34 cellular contexts compared by ENCODE assay signal in genomic region chr6:58290177-58290576, GRCh38.
"Had no signal": no experiment of that assay in that cellular context is flagged by ENCODE, and none has a peak within 500 bp of the region (broad histone marks: within the 10 kb centered on the region; RNA-seq: fewer than 3 reads in every experiment).

No MANE protein-coding gene starts in this region.

- DNase-seq: activated B cell treated with CpG ODN at 0.5 μM for 24 hours; activated CD4-positive, alpha-beta memory T cell treated with anti-CD3 and anti-CD28 coated beads for 36 hours; activated CD4-positive, alpha-beta T cell treated with anti-CD3 and anti-CD28 coated beads for 4 hours; activated CD4-positive, alpha-beta T cell treated with anti-CD3 and anti-CD28 coated beads, Interleukin-2, amount 50 U/mL, for 1 hour; activated CD4-positive, CD25-positive, alpha-beta regulatory T cell treated with anti-CD3 and anti-CD28 coated beads, Interleukin-2, amount 50 U/mL, for 72 hours; activated CD8-positive, alpha-beta memory T cell treated with anti-CD3 and anti-CD28 coated beads, Interleukin-2, amount 50 U/mL, for 4 hours; activated gamma-delta T cell treated with Interleukin-2 at 50 U/mL for 16 hours; activated naive CD4-positive, alpha-beta T cell treated with anti-CD3 and anti-CD28 coated beads for 36 hours; activated T-cell treated with anti-CD3 and anti-CD28 coated beads for 4 hours; activated T-cell treated with anti-CD3 and anti-CD28 coated beads, Interleukin-2, amount 50 U/mL, for 4 hours; adrenal gland; body of pancreas; caudate nucleus; cerebellar nuclear complex; Kasumi-1; KG1; NCI-H1105; NCI-H1417 treated with DMSO at 0.1 percent for 48 hours; NCI-H1930; NCI-H2081 treated with DMSO at 0.1 percent for 48 hours; NCI-H226; NCI-H446 treated with DMSO at 0.1 percent for 48 hours; NCI-H524; Peyer's patch; Right ventricle myocardium superior; SW 1271; T-helper 1 cell; T-helper 2 cell; T-helper 9 cell had no signal

- ATAC-seq: activated naive CD4-positive, alpha-beta T cell treated with anti-CD3 and anti-CD28 coated beads, Interleukin-2, amount 50 U/mL, for 72 hours; activated T-cell treated with anti-CD3 and anti-CD28 coated beads, Interleukin-2, amount 50 U/mL, for 4 hours; body of pancreas had no signal

- FAIRE-seq: astrocyte, bronchial epithelial cell had no signal

- H3K27ac ChIP-seq: adrenal gland, body of pancreas, Peyer's patch, RWPE1, VCaP had no signal

- H3K9me3 ChIP-seq: adrenal gland, body of pancreas, Peyer's patch had no signal

- H3K27me3 ChIP-seq: adrenal gland, body of pancreas, Peyer's patch had no signal

- H3K4me1 ChIP-seq: adrenal gland, body of pancreas, Peyer's patch had no signal

- H3K36me3 ChIP-seq: adrenal gland, Peyer's patch had no signal

- H3K4me3 ChIP-seq: adrenal gland, body of pancreas, Peyer's patch had no signal
